18 cellular contexts compared by ENCODE assay signal in genomic region chr5:69432412-69433206, GRCh38. TPM values are rescaled to one million over a fixed set of nuclear protein-coding genes. Genes with fewer than 3 reads are reported as not detected.
DNase-seq lines count a peak whose midpoint lies in the region; ATAC-seq and TF ChIP-seq lines count a peak whose summit lies in the region.
"Had no signal": no experiment of that assay in that cellular context is flagged by ENCODE, and none has a peak within 500 bp of the region (broad histone marks: within the 10 kb centered on the region; RNA-seq: fewer than 3 reads in every experiment).

No MANE protein-coding gene starts in this region.

- CTCF ChIA-PET in naive thymus-derived CD4-positive, alpha-beta T cell (lab: Charles Lee) = interaction anchor here (0.7 kb wide), 1 partner anchor 831 kb away, joined by 3 read pairs; no protein-coding TSS in a partner anchor

- H3F3A ChIP-seq in MM.1S (ENCODE audit: insufficient read depth, low read length) = no peaks in the 10 kb centered on the region

- POLR2A ChIA-PET in naive thymus-derived CD4-positive, alpha-beta T cell (lab: Charles Lee) = no interaction called here

- H3K36me3 ChIP-seq in MM.1S (replicated peaks; ENCODE audit: insufficient read depth, low read length) (no peaks in the 10 kb centered on the region), H7 (replicated peaks; ENCODE audit: control insufficient read depth, insufficient read depth, low read length) (peaks cover 3% of the 10 kb centered on the region)
- H3K36me3 ChIP-seq in naive thymus-derived CD4-positive, alpha-beta T cell (ENCODE audit: control insufficient read depth in 2 of 3, insufficient read depth in 3 of 3, low read length in 3 of 3) = no peaks in the 10 kb centered on the region
- H3K36me3 ChIP-seq: BE2C, cardiac muscle cell had no signal

- H4K20me1 ChIP-seq in MM.1S (ENCODE audit: insufficient read depth, low read length) = no peaks in the 10 kb centered on the region

- DNase-seq in GM10266 (ENCODE audit: extremely low spot score) (peak; percentile 44), MM.1S (peak; percentile 8), DMS79 treated with DMSO at 0.1 percent for 48 hours (lab: John Stamatoyannopoulos, UW) (no peak), H7 (no peak), NCI-H82 (lab: John Stamatoyannopoulos, UW) (no peak)
- no peak for DNase-seq in naive thymus-derived CD4-positive, alpha-beta T cell
- DNase-seq: activated CD4-positive, CD25-positive, alpha-beta regulatory T cell; activated gamma-delta T cell; BE2C; NCI-H226; right cardiac atrium; SIG-M5; testis had no signal

- H3K36me3 Mint-ChIP-seq in naive thymus-derived CD4-positive, alpha-beta T cell = peaks cover 0 to 12% (median 0%) of the 10 kb centered on the region in 5 donors

- H3K27me3 Mint-ChIP-seq in naive thymus-derived CD4-positive, alpha-beta T cell = no peaks in the 10 kb centered on the region

- peak overlapping the region; percentile 27 for H3K4me2 ChIP-seq in MM.1S (ENCODE audit: low read depth, low read length)

- H3K27me3 ChIP-seq in MM.1S (replicated peaks; ENCODE audit: insufficient read depth, low read length) = no peaks in the 10 kb centered on the region
- no peaks in the 10 kb centered on the region for H3K27me3 ChIP-seq in H7 (ENCODE audit: control insufficient read depth, insufficient read depth, low read length)
- H3K27me3 ChIP-seq in naive thymus-derived CD4-positive, alpha-beta T cell (ENCODE audit: control insufficient read depth in 2 of 2, insufficient read depth in 2 of 2, low read length in 2 of 2) = no peaks in the 10 kb centered on the region
- H3K27me3 ChIP-seq: BE2C, cardiac muscle cell, testis had no signal

- no peaks in the 10 kb centered on the region for H3K9me3 ChIP-seq in MM.1S (replicated peaks; ENCODE audit: insufficient read depth, low read length)
- no peaks in the 10 kb centered on the region for H3K9me3 ChIP-seq in naive thymus-derived CD4-positive, alpha-beta T cell (ENCODE audit: control insufficient read depth in 2 of 3, low read length in 3 of 3)
- H3K9me3 ChIP-seq: BE2C, testis had no signal

- H3K27ac ChIP-seq in MM.1S (ENCODE audit: low read length) = no peak overlapping the region
- no peak overlapping the region for H3K27ac ChIP-seq in naive thymus-derived CD4-positive, alpha-beta T cell (ENCODE audit: low read depth, low read length)
- H3K27ac ChIP-seq: cardiac muscle cell, testis had no signal

- H3K4me3 ChIP-seq in MM.1S (ENCODE audit: low read length) (no peak overlapping the region), H7 (ENCODE audit: insufficient read depth, low read depth, low read length) (no peak overlapping the region)
- no peak overlapping the region for H3K4me3 ChIP-seq in naive thymus-derived CD4-positive, alpha-beta T cell (ENCODE audit: low read length)
- H3K4me3 ChIP-seq: cardiac muscle cell, testis had no signal

- H3K4me1 Mint-ChIP-seq in naive thymus-derived CD4-positive, alpha-beta T cell = no peaks in the 10 kb centered on the region
- H3K4me1 Mint-ChIP-seq: mesothelial cell of epicardium had no signal

- TF ChIP-seq CTCF in GM10266 (IDR thresholded peaks at IDR 0.05; ENCODE audit: control insufficient read depth, insufficient read depth, low read depth, missing control alignments) (no peak), MM.1S (IDR thresholded peaks at IDR 0.05; ENCODE audit: low read length) (no peak)

- no peak overlapping the region for H3K4me3 Mint-ChIP-seq in naive thymus-derived CD4-positive, alpha-beta T cell
- H3K4me3 Mint-ChIP-seq: mesothelial cell of epicardium had no signal

- intact Hi-C loops in naive thymus-derived CD4-positive, alpha-beta T cell (cut with micrococcal nuclease) = no loop called here

- H3K9me3 Mint-ChIP-seq in naive thymus-derived CD4-positive, alpha-beta T cell = no peaks in the 10 kb centered on the region
- H3K9me3 Mint-ChIP-seq: mesothelial cell of epicardium had no signal

- H2AFZ ChIP-seq in MM.1S (ENCODE audit: low read length) = peak overlapping the region; percentile 67

- H3K27ac Mint-ChIP-seq in naive thymus-derived CD4-positive, alpha-beta T cell = no peak overlapping the region
- H3K27ac Mint-ChIP-seq: mesothelial cell of epicardium had no signal

- no peaks in the 10 kb centered on the region for H3K79me2 ChIP-seq in MM.1S (ENCODE audit: low read length)

- no peak overlapping the region; the same call in 1 of the 2 replicates for H3K9ac ChIP-seq in MM.1S (ENCODE audit: low read length)

- H3K4me1 ChIP-seq in MM.1S (ENCODE audit: low read length) = no peaks in the 10 kb centered on the region
- H3K4me1 ChIP-seq in naive thymus-derived CD4-positive, alpha-beta T cell (ENCODE audit: control insufficient read depth in 2 of 2, insufficient read depth in 2 of 2, low read length in 2 of 2) = no peaks in the 10 kb centered on the region
- H3K4me1 ChIP-seq: BE2C, testis had no signal

- no peaks in the 10 kb centered on the region for H3K9me2 ChIP-seq in MM.1S (replicated peaks; ENCODE audit: insufficient read depth, low read length)

- peak; percentile 70 for ATAC-seq in GM19043 (IDR thresholded peaks at IDR 0.05; ENCODE audit: low read depth, unreplicated experiment)
- ATAC-seq in HG02588 (IDR thresholded peaks at IDR 0.05; ENCODE audit: unreplicated experiment) = peak; percentile 80
- ATAC-seq in naive thymus-derived CD4-positive, alpha-beta T cell = no peak
- ATAC-seq: esophagus mucosa, right cardiac atrium had no signal

RNA-seq across cellular contexts. Expression of gene MARVELD2, which starts 17.7 kb away (rescaled TPM):
- total RNA-seq in H7 (2014; rRNA removed; shearing (Covaris generic)) = 15.6 and 19.9 TPM in 2 replicates
- total RNA-seq in naive thymus-derived CD4-positive, alpha-beta T cell = under 1 TPM in 3 of 5 experiments, not detected in 2; 0.45 to 0.94 (median 0.84) TPM
- polyA plus RNA-seq in naive thymus-derived CD4-positive, alpha-beta T cell = 1 to 10 TPM in 1 of 2 donors, under 1 TPM in 1; 0.37 to 1.1 TPM

RNA-seq across cellular contexts. Expression of gene OCLN, which starts 60.0 kb away (rescaled TPM):
- 33.3 and 39.9 TPM in 2 replicates for total RNA-seq in H7 (2014; rRNA removed; shearing (Covaris generic))
- total RNA-seq in naive thymus-derived CD4-positive, alpha-beta T cell = 1 to 10 TPM in 4 of 5 experiments, under 1 TPM in 1; 0.44 to 8.5 (median 6.2) TPM
- under 1 TPM; 0.07 to 0.12 TPM for polyA plus RNA-seq in naive thymus-derived CD4-positive, alpha-beta T cell

Comparison
In these comparisons a context has a peak if more than half of its experiments do, and no peak if none do; other contexts are left out.
1. DNase-seq: peak in GM10266 (single experiment) and MM.1S (single experiment); none in DMS79 treated with DMSO at 0.1 percent for 48 hours (single experiment), H7 (single experiment), NCI-H82 (single experiment) and naive thymus-derived CD4-positive, alpha-beta T cell (0 of 9).